ENCODE assay signal across 8 cellular contexts in the genomic region with DNA sequence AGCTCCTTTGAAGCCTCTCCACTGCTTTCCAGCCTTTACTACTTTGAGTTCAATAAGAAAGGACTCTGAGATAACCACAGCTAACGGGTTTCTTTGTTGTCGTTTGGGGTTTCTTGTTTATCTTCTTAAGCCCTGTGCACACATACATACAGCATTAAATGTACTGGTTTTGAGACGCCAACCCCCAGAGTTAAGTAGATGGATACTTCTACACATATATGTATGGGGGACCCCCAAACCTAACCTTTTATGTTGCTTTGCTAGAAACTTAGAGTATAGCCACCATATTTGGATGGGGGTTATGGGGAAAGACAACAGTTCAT. TPM values are rescaled to one million over a fixed set of nuclear protein-coding genes. Genes with fewer than 3 reads are reported as not detected.
DNase-seq lines count a peak whose midpoint lies in the region; ATAC-seq and TF ChIP-seq lines count a peak whose summit lies in the region.

No MANE protein-coding gene starts in this region.

- H3K4me3 ChIP-seq in HAP-1 (peak overlapping the region; percentile 78), fibroblast of villous mesenchyme (ENCODE audit: low read depth, low read length) (peak overlapping the region; percentile 72), skeletal muscle tissue (ENCODE audit: low read length in 3 of 3) (peak overlapping the region; percentile 85 to 90 (median 86))

- in situ Hi-C loops in HAP-1 (cut with MboI; ENCODE audit: low sequenced_read_pairs), result loop anchor here (10.0 kb wide), 1 partner anchor 355 kb away; no protein-coding TSS in a partner anchor

- H3K9ac ChIP-seq in skeletal muscle tissue (ENCODE audit: low read depth in 1 of 3, low read length in 3 of 3), result peak overlapping the region; percentile 61 to 76 (median 74)

- peaks cover 30% of the 10 kb centered on the region for H3K4me1 ChIP-seq in HAP-1
- H3K4me1 ChIP-seq in skeletal muscle tissue (ENCODE audit: control insufficient read depth in 3 of 3, insufficient read depth in 3 of 3, low read length in 3 of 3), result peaks cover 5 to 15% (median 14%) of the 10 kb centered on the region in 3 donors

- H3K27me3 Mint-ChIP-seq in T-helper 17 cell, result no peaks in the 10 kb centered on the region

- peak overlapping the region; percentile 99 for H3K27ac Mint-ChIP-seq in T-helper 17 cell

- ATAC-seq in T-helper 17 cell, result peak; percentile 11
- ATAC-seq in HG02759 (IDR thresholded peaks at IDR 0.05; ENCODE audit: unreplicated experiment), result no peak

- peaks cover 4% of the 10 kb centered on the region for H3K36me3 Mint-ChIP-seq in T-helper 17 cell (ENCODE audit: low read depth)

- H3K36me3 ChIP-seq in HAP-1 (replicated peaks), result peaks cover 15% of the 10 kb centered on the region
- H3K36me3 ChIP-seq in skeletal muscle tissue (ENCODE audit: control insufficient read depth in 3 of 3, insufficient read depth in 3 of 3, low read length in 3 of 3), result peaks cover 0 to 3% (median 0%) of the 10 kb centered on the region in 3 donors

- H3K27me3 ChIP-seq in HAP-1 (ENCODE audit: low read depth), result no peaks in the 10 kb centered on the region
- H3K27me3 ChIP-seq in skeletal muscle tissue (ENCODE audit: control insufficient read depth in 3 of 3, insufficient read depth in 3 of 3, low read length in 3 of 3), result no peaks in the 10 kb centered on the region

- H3K27ac ChIP-seq in skeletal muscle tissue (ENCODE audit: low read depth, low read length), result peak overlapping the region; percentile 80

- TF ChIP-seq CTCF in fibroblast of villous mesenchyme (IDR thresholded peaks at IDR 0.05; ENCODE audit: insufficient read depth, low read depth, low read length), result no peak

- H3K9me3 ChIP-seq in HAP-1 (no peaks in the 10 kb centered on the region), T-helper 17 cell (ENCODE audit: control insufficient read depth, low read length, poor library complexity, severe bottlenecking) (no peaks in the 10 kb centered on the region), skeletal muscle tissue (ENCODE audit: control insufficient read depth in 3 of 3, low read length in 3 of 3) (no peaks in the 10 kb centered on the region)

- no peak for DNase-seq in HAP-1 (ENCODE audit: low spot score in 2 of 2)
- no peak for DNase-seq in T-helper 17 cell
- DNase-seq in fibroblast of villous mesenchyme (ENCODE audit: low read depth), result no peak
- DNase-seq in OCI-M1 (lab: John Stamatoyannopoulos, UW), result no peak
- DNase-seq in cerebellar cortex (ENCODE audit: low spot score), result no peak
- no peak for DNase-seq in DMS79 (lab: John Stamatoyannopoulos, UW)

- H3K4me3 Mint-ChIP-seq in T-helper 17 cell, result peak overlapping the region; percentile 97

- peaks cover 35% of the 10 kb centered on the region for H3K4me1 Mint-ChIP-seq in T-helper 17 cell

RNA-seq across cellular contexts. Expression of gene CEP135, which starts 0.7 kb away (rescaled TPM):
- total RNA-seq in T-helper 17 cell (10 to 100 TPM; 21.5 to 28.3 TPM), fibroblast of villous mesenchyme (11.0 and 12.1 TPM in 2 replicates), skeletal muscle tissue (5.7 TPM)
